In genomic region chr19:50329146-50329925, GRCh38 we compare ENCODE assay signal across 8 cellular contexts. TPM values are rescaled to one million over a fixed set of nuclear protein-coding genes. Genes with fewer than 3 reads are reported as not detected.
DNase-seq lines count a peak whose midpoint lies in the region; ATAC-seq and TF ChIP-seq lines count a peak whose summit lies in the region.

TSS of gene KCNC3 (minus strand) at chr19:50329377. CDS start at chr19:50329082, 295 bp downstream.

- no peak for TF ChIP-seq CTCF in left lung (IDR thresholded peaks at IDR 0.05)

- peak within 1 kb of the TSS in 1 of 2 donors; percentile 36 for H3K4me3 ChIP-seq in left lung

- no peaks in the 10 kb centered on the region for H3K36me3 ChIP-seq in left lung

- TF ChIP-seq POLR2A in GM18526 (IDR thresholded peaks at IDR 0.05; ENCODE audit: extremely low read depth, insufficient read length) = peak; percentile 30

- H3K27me3 ChIP-seq in left lung = peaks cover 11 to 95% of the 10 kb centered on the region in 2 donors

- peak within 1 kb of the TSS in 1 of 2 donors; percentile 69 for H3K27ac ChIP-seq in left lung

- peaks cover 0 to 67% of the 10 kb centered on the region in 2 donors for H3K4me1 ChIP-seq in left lung

- no peaks in the 10 kb centered on the region for H3K9me3 ChIP-seq in left lung

- ATAC-seq in HG03066 (IDR thresholded peaks at IDR 0.05; ENCODE audit: low read depth, unreplicated experiment) = peak; percentile 40
- peak; percentile 71 for ATAC-seq in left lung

- intact Hi-C loops in left lung (cut with DNase I) = no loop called here

- DNase-seq in 8988T (peak; percentile 99), NCI-H446 (lab: John Stamatoyannopoulos, UW) (peak; percentile 99), dermis microvascular lymphatic vessel endothelial cell (ENCODE audit: low read depth in 2 of 2) (peak; percentile 97 to 100), left lung (peak; percentile 97 to 100)
- peak; percentile 95 for DNase-seq in activated CD4-positive, alpha-beta T cell treated with anti-CD3 and anti-CD28 coated beads, Interleukin-2, amount 50 U/mL, for 4 hours
- DNase-seq in stimulated activated CD4-positive, alpha-beta T cell treated with anti-CD3 and anti-CD28 coated beads, Interleukin-2, amount 100 ng/mL, for 48 hours = peak; percentile 93 to 96

RNA-seq across cellular contexts. Expression of gene KCNC3, which starts in this region (rescaled TPM):
- 0.13 and 0.76 TPM in 2 replicates for total RNA-seq in dermis microvascular lymphatic vessel endothelial cell
- total RNA-seq in left lung = 10 to 100 TPM in 1 of 2 donors, 1 to 10 TPM in 1; 8.5 to 14.7 TPM

Comparison
In these comparisons a context has a peak if more than half of its experiments do, and no peak if none do; other contexts are left out.
1. Peak in DNase-seq in dermis microvascular lymphatic vessel endothelial cell; RNA of the gene not detected or under 1 TPM.